9 cellular contexts compared by ENCODE assay signal in the genomic region with DNA sequence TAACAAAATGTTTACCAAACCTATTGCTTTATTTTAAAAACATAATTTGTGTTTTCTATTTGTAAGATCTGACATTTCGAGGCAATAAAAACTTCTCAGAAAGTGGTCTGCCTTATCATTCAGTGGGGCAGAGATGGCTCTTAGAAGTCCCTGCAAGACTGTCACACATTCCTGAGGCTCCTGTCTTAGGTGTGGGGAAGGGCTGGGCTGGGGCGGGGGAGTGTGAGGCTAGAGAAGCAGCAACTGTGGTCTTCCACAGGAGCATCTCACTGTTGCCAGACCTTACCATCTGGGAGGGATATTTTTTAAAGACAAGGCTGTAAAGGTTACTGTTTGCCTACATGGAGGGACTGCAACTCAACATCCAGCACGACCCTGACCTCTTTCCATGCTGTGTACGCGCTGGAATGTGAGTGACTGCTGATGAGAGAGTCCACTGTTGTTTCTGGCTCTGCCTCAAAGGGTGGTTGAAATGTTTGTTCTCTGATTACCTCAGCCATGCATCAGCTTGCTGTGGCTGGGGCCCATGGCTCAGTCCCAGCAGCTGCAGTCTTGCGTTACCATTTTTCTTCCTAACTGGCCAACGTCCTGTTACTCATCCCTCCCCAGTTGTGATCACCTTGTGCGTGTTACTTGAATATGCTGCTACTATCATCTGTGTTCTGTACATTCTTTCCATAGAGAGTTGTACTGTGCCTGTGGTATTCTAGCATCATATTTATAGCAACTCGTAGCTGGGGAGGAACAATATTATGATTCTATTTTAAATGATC. TPM values are rescaled to one million over a fixed set of nuclear protein-coding genes. Genes with fewer than 3 reads are reported as not detected.
DNase-seq lines count a peak whose midpoint lies in the region; ATAC-seq and TF ChIP-seq lines count a peak whose summit lies in the region.
"Had no signal": no experiment of that assay in that cellular context is flagged by ENCODE, and none has a peak within 500 bp of the region (broad histone marks: within the 10 kb centered on the region; RNA-seq: fewer than 3 reads in every experiment).

No MANE protein-coding gene starts in this region.

- no peak for ATAC-seq in GM18861 (IDR thresholded peaks at IDR 0.05; ENCODE audit: unreplicated experiment)

- peak overlapping the region; percentile 57 for H3K9ac ChIP-seq in smooth muscle cell (ENCODE audit: low read depth)

- H3K9me3 ChIP-seq in right atrium auricular region (no peaks in the 10 kb centered on the region), smooth muscle cell (replicated peaks; ENCODE audit: low read depth) (no peaks in the 10 kb centered on the region)

- no peak overlapping the region for H2AFZ ChIP-seq in smooth muscle cell (ENCODE audit: low read depth)

- H4K20me1 ChIP-seq in smooth muscle cell (ENCODE audit: low read depth), result no peaks in the 10 kb centered on the region

- H3K4me1 ChIP-seq in right atrium auricular region, result peaks cover 0 to 15% of the 10 kb centered on the region in 2 donors
- no peaks in the 10 kb centered on the region for H3K4me1 ChIP-seq in smooth muscle cell (ENCODE audit: low read depth)

- H3K27me3 ChIP-seq in right atrium auricular region (no peaks in the 10 kb centered on the region), smooth muscle cell (ENCODE audit: low read depth) (no peaks in the 10 kb centered on the region)

- 65% methylated on average over 9 of the region's 9 CpGs for whole genome bisulfite sequencing in smooth muscle cell (ENCODE audit: low lambda C conversion rate)

- no peaks in the 10 kb centered on the region for H3K79me2 ChIP-seq in smooth muscle cell (ENCODE audit: low read depth)

- TF ChIP-seq CTCF in HFF-Myc (IDR thresholded peaks at IDR 0.05; ENCODE audit: low read depth, low read length, missing control alignments) (no peak), VCaP (conservative IDR thresholded peaks at IDR 0.05) (no peak), right atrium auricular region (IDR thresholded peaks at IDR 0.05) (no peak), smooth muscle cell (IDR thresholded peaks at IDR 0.05; ENCODE audit: borderline replicate concordance, insufficient read depth, poor library complexity, severe bottlenecking) (no peak)

- peak; percentile 40 for DNase-seq in HFF-Myc (ENCODE audit: extremely low read depth, low read depth)
- DNase-seq in right atrium auricular region (ENCODE audit: low spot score), result peak; percentile 71
- DNase-seq in smooth muscle cell (lab: John Stamatoyannopoulos, UW; ENCODE audit: unreplicated experiment), result no peak
- DNase-seq in NCI-H128 (lab: John Stamatoyannopoulos, UW; ENCODE audit: unreplicated experiment), result no peak
- no peak for DNase-seq in NCI-H524 (lab: John Stamatoyannopoulos, UW)
- DNase-seq in NCI-H526 (lab: John Stamatoyannopoulos, UW), result no peak

- H3K4me2 ChIP-seq in smooth muscle cell, result peak overlapping the region; percentile 35

- peaks cover 32% of the 10 kb centered on the region for H3K36me3 ChIP-seq in right atrium auricular region
- peaks cover 7% of the 10 kb centered on the region for H3K36me3 ChIP-seq in smooth muscle cell (ENCODE audit: low read depth)

- no peak overlapping the region for H3K4me3 ChIP-seq in HFF-Myc (replicated peaks; ENCODE audit: low read depth, low read length)
- no peak overlapping the region for H3K4me3 ChIP-seq in right atrium auricular region
- H3K4me3 ChIP-seq in smooth muscle cell, result no peak overlapping the region
- H3K4me3 ChIP-seq: K562 had no signal

- H3F3A ChIP-seq in smooth muscle cell (ENCODE audit: low read depth), result no peaks in the 10 kb centered on the region

- peak overlapping the region; percentile 40; the same call in 1 of the 2 replicates for H3K27ac ChIP-seq in VCaP
- H3K27ac ChIP-seq in right atrium auricular region, result peak overlapping the region; percentile 54 to 70
- peak overlapping the region; percentile 71 for H3K27ac ChIP-seq in smooth muscle cell (ENCODE audit: low read depth)

RNA-seq across cellular contexts. Expression of gene ERG28, which starts 12.4 kb away (rescaled TPM):
- total RNA-seq in right atrium auricular region (1 to 10 TPM; 5.3 to 7.1 TPM), smooth muscle cell (34.6 and 35.0 TPM in 2 replicates)
- polyA plus RNA-seq in smooth muscle cell, result 44.9 and 45.2 TPM in 2 replicates

RNA-seq across cellular contexts. Expression of gene TTLL5, which starts 12.8 kb away (rescaled TPM):
- total RNA-seq in right atrium auricular region (10 to 100 TPM; 15.3 to 22.6 TPM), smooth muscle cell (28.4 and 38.0 TPM in 2 replicates)
- 12.6 and 16.2 TPM in 2 replicates for polyA plus RNA-seq in smooth muscle cell

Comparison
In these comparisons a context has a peak if more than half of its experiments do, and no peak if none do; other contexts are left out.
1. DNase-seq: peak in HFF-Myc (single experiment) and right atrium auricular region (single experiment); none in smooth muscle cell (single experiment), NCI-H128 (single experiment), NCI-H524 (0 of 2) and NCI-H526 (0 of 2).
2. Peak in every context shown above with its lines, with median percentiles within 50 percentile points of each other: H3K27ac ChIP-seq.